25 cellular contexts compared by ENCODE assay signal in the genomic region with DNA sequence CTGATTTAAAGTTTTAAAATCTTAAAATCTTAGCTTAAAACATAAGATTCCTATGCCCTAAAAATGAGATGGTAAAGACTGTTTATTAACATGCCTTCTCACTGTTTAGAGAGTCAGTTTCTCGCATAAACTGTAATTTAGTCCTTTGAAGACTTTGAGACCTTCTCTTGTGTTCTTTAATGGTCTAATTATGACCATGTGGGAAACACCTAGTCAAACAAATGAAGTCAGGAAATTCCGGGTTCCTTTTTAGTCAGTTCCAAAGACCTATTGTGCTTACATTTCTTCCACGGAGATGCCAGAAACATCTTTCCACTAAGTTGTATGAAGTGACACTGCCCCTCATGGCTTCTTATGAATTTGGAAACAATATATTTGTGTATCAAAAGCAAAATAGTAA.
DNase-seq lines count a peak whose midpoint lies in the region; ATAC-seq and TF ChIP-seq lines count a peak whose summit lies in the region.
"Had no signal": no experiment of that assay in that cellular context is flagged by ENCODE, and none has a peak within 500 bp of the region (broad histone marks: within the 10 kb centered on the region; RNA-seq: fewer than 3 reads in every experiment).

No MANE protein-coding gene starts in this region.

- H3K4me3 ChIP-seq in right atrium auricular region: no peak overlapping the region
- no peak overlapping the region for H3K4me3 ChIP-seq in mesenchymal stem cell (ENCODE audit: insufficient read depth in 1 of 2, low read depth in 1 of 2, low read length in 2 of 2)
- peak overlapping the region; percentile 37 for H3K4me3 ChIP-seq in upper lobe of right lung
- no peak overlapping the region for H3K4me3 ChIP-seq in trophoblast cell (ENCODE audit: low read depth, low read length)
- H3K4me3 ChIP-seq: esophagus muscularis mucosa, thyroid gland had no signal

- H3K23ac ChIP-seq in mesenchymal stem cell (ENCODE audit: low read length in 2 of 2) (no peak overlapping the region), trophoblast cell (ENCODE audit: low read length) (no peak overlapping the region)

- H3K27me3 ChIP-seq in right atrium auricular region (no peaks in the 10 kb centered on the region), mesenchymal stem cell (ENCODE audit: control insufficient read depth in 1 of 2, insufficient read depth in 1 of 2, low read length in 2 of 2) (no peaks in the 10 kb centered on the region), upper lobe of right lung (no peaks in the 10 kb centered on the region), trophoblast cell (ENCODE audit: insufficient read depth, low read length) (no peaks in the 10 kb centered on the region)
- H3K27me3 ChIP-seq: esophagus muscularis mucosa, thyroid gland had no signal

- no peak overlapping the region for H4K8ac ChIP-seq in mesenchymal stem cell (ENCODE audit: low read length)
- H4K8ac ChIP-seq in trophoblast cell (ENCODE audit: low read depth, low read length): no peak overlapping the region

- intact Hi-C loops in left cardiac atrium (cut with DNase I) (no loop called here), upper lobe of right lung (cut with DNase I) (no loop called here)

- H3K14ac ChIP-seq in mesenchymal stem cell (ENCODE audit: low read length in 2 of 2): no peak overlapping the region
- no peak overlapping the region for H3K14ac ChIP-seq in trophoblast cell (ENCODE audit: low read length)

- H2BK120ac ChIP-seq in mesenchymal stem cell (ENCODE audit: low read depth, low read length) (no peak overlapping the region), trophoblast cell (ENCODE audit: insufficient read depth, low read length, poor library complexity) (no peak overlapping the region)

- no peaks in the 10 kb centered on the region for H3K9me3 ChIP-seq in right atrium auricular region
- H3K9me3 ChIP-seq in mesenchymal stem cell (ENCODE audit: control insufficient read depth, low read length): no peaks in the 10 kb centered on the region
- H3K9me3 ChIP-seq in upper lobe of right lung: no peaks in the 10 kb centered on the region
- no peaks in the 10 kb centered on the region for H3K9me3 ChIP-seq in trophoblast cell (ENCODE audit: insufficient read depth, low read depth, low read length)
- H3K9me3 ChIP-seq: esophagus muscularis mucosa, thyroid gland had no signal

- H2BK12ac ChIP-seq in mesenchymal stem cell (ENCODE audit: low read length in 2 of 2) (no peak overlapping the region), trophoblast cell (ENCODE audit: low read length) (no peak overlapping the region)

- H3K79me2 ChIP-seq in trophoblast cell (ENCODE audit: control insufficient read depth, insufficient read depth, low read length, poor library complexity): no peaks in the 10 kb centered on the region

- H3K79me1 ChIP-seq in mesenchymal stem cell (replicated peaks; ENCODE audit: low read length, poor library complexity, severe bottlenecking): peaks cover 13% of the 10 kb centered on the region
- no peaks in the 10 kb centered on the region for H3K79me1 ChIP-seq in trophoblast cell (ENCODE audit: low read length)

- no peak for ATAC-seq in left cardiac atrium
- ATAC-seq in upper lobe of right lung: no peak
- no peak for ATAC-seq in HG02588 (IDR thresholded peaks at IDR 0.05; ENCODE audit: unreplicated experiment)
- ATAC-seq: activated CD8-positive, alpha-beta T cell treated with anti-CD3 and anti-CD28 coated beads for 36 hours; stimulated activated naive B cell treated with anti-CD40 and anti-IgM and Interleukin-4, amounts not matched to agents 10 μg/mL and 1 μg/mL and 100 μg/mL, for 72 hours had no signal

- peaks cover 8% of the 10 kb centered on the region for H3K36me3 ChIP-seq in right atrium auricular region
- peaks cover 7 to 22% of the 10 kb centered on the region in 2 experiments for H3K36me3 ChIP-seq in mesenchymal stem cell (ENCODE audit: control insufficient read depth in 1 of 2, insufficient read depth in 2 of 2, low read depth in 1 of 2, low read length in 2 of 2)
- peaks cover 22% of the 10 kb centered on the region for H3K36me3 ChIP-seq in upper lobe of right lung
- peaks cover 21 to 32% of the 10 kb centered on the region in 2 experiments for H3K36me3 ChIP-seq in trophoblast cell (ENCODE audit: control insufficient read depth in 1 of 2, insufficient read depth in 2 of 2, low read length in 2 of 2)

- H3K9ac ChIP-seq in mesenchymal stem cell (ENCODE audit: low read length): no peak overlapping the region
- no peak overlapping the region for H3K9ac ChIP-seq in trophoblast cell (ENCODE audit: low read length)
- H3K9ac ChIP-seq: KMS-11 had no signal

- no peak for DNase-seq in right atrium auricular region (ENCODE audit: low spot score)
- DNase-seq in left cardiac atrium: no peak
- DNase-seq in fibroblast of peridontal ligament (ENCODE audit: extremely low read depth): peak; percentile 6
- no peak for DNase-seq in mesenchymal stem cell
- no peak for DNase-seq in upper lobe of right lung
- no peak for DNase-seq in trophoblast cell
- no peak for DNase-seq in DMS53 (lab: John Stamatoyannopoulos, UW)
- DNase-seq: activated B cell treated with CpG ODN at 0.5 μM for 24 hours; activated CD8-positive, alpha-beta T cell treated with anti-CD3 and anti-CD28 coated beads for 36 hours; activated naive CD4-positive, alpha-beta T cell; activated T-cell treated with anti-CD3 and anti-CD28 coated beads, Interleukin-2, amount 50 U/mL, for 1 hour; amniotic stem cell; CD4-positive, CD25-positive, alpha-beta regulatory T cell; DMS 273 treated with DMSO at 0.1 percent for 48 hours; GF-D8; H7; naive B cell; NCI-H2029 treated with DMSO at 0.1 percent for 48 hours; stimulated activated CD4-positive, alpha-beta T cell treated with anti-CD3 and anti-CD28 coated beads, Interleukin-1b, Interleukin-23, amount 100 ng/mL, for 48 hours; stimulated activated naive B cell treated with anti-CD40 and anti-IgM and Interleukin-4, amounts not matched to agents 10 μg/mL and 1 μg/mL and 100 μg/mL, for 72 hours; T-helper 9 cell; thyroid gland had no signal

- no peak overlapping the region for H2BK15ac ChIP-seq in mesenchymal stem cell (ENCODE audit: low read depth, poor library complexity, severe bottlenecking)

- H3K18ac ChIP-seq in mesenchymal stem cell (ENCODE audit: low read depth in 1 of 2, low read length in 2 of 2) (no peak overlapping the region), trophoblast cell (ENCODE audit: low read length) (no peak overlapping the region)

- no peak overlapping the region for H2AFZ ChIP-seq in mesenchymal stem cell (ENCODE audit: low read depth, low read length)
- no peak overlapping the region for H2AFZ ChIP-seq in trophoblast cell (ENCODE audit: insufficient read depth, low read length, poor library complexity)

- no peak overlapping the region for H2BK5ac ChIP-seq in mesenchymal stem cell (ENCODE audit: low read depth, low read length, poor library complexity, severe bottlenecking)
- H2BK5ac ChIP-seq in trophoblast cell (ENCODE audit: low read depth, low read length, poor library complexity): no peak overlapping the region

- H3K4me1 ChIP-seq in right atrium auricular region (peaks cover 0 to 13% of the 10 kb centered on the region in 2 donors), mesenchymal stem cell (ENCODE audit: control insufficient read depth, insufficient read depth, low read depth, low read length) (peaks cover 15% of the 10 kb centered on the region), upper lobe of right lung (peaks cover 21% of the 10 kb centered on the region), trophoblast cell (ENCODE audit: control insufficient read depth in 1 of 2, insufficient read depth in 2 of 2, low read length in 2 of 2) (peaks cover 10 to 15% of the 10 kb centered on the region in 2 experiments)

- peak overlapping the region; percentile 28 to 65 for H3K27ac ChIP-seq in right atrium auricular region
- peak overlapping the region; percentile 77 for H3K27ac ChIP-seq in mesenchymal stem cell (ENCODE audit: low read length, poor library complexity, severe bottlenecking)
- H3K27ac ChIP-seq in upper lobe of right lung: peak overlapping the region; percentile 73
- no peak overlapping the region for H3K27ac ChIP-seq in trophoblast cell (ENCODE audit: low read depth, low read length)
- H3K27ac ChIP-seq: KMS-11, thyroid gland had no signal

- H3K4me2 ChIP-seq in mesenchymal stem cell (ENCODE audit: low read length, poor library complexity, severe bottlenecking) (no peak overlapping the region), trophoblast cell (ENCODE audit: low read length) (no peak overlapping the region)
- H3K4me2 ChIP-seq: KMS-11 had no signal

- no peak for TF ChIP-seq CTCF in right atrium auricular region (IDR thresholded peaks at IDR 0.05)
- no peak for TF ChIP-seq CTCF in upper lobe of right lung (IDR thresholded peaks at IDR 0.05)

- H2AK5ac ChIP-seq in mesenchymal stem cell (ENCODE audit: low read length, severe bottlenecking) (no peak overlapping the region), trophoblast cell (ENCODE audit: low read length) (no peak overlapping the region)

- H3K4ac ChIP-seq in mesenchymal stem cell (ENCODE audit: low read depth in 1 of 2, low read length in 2 of 2) (no peak overlapping the region), trophoblast cell (ENCODE audit: low read depth, low read length) (no peak overlapping the region)

- 94% methylated on average over 2 of the region's 3 CpGs for WGBS in mesenchymal stem cell
- no CpG with 5 or more reads among the region's 3 CpGs for WGBS in trophoblast cell (ENCODE audit: extremely low coverage, insufficient coverage, insufficient read length)

- H4K91ac ChIP-seq in mesenchymal stem cell (ENCODE audit: low read length) (no peak overlapping the region), trophoblast cell (ENCODE audit: low read depth, low read length) (no peak overlapping the region)

- H4K12ac ChIP-seq in trophoblast cell (ENCODE audit: low read depth, low read length): no peak overlapping the region
